In genomic region chr10:131500892-131501291, GRCh38 we compare ENCODE assay signal across 33 cellular contexts.
DNase-seq lines count a peak whose midpoint lies in the region; ATAC-seq and TF ChIP-seq lines count a peak whose summit lies in the region.
"Had no signal": no experiment of that assay in that cellular context is flagged by ENCODE, and none has a peak within 500 bp of the region (broad histone marks: within the 10 kb centered on the region; RNA-seq: fewer than 3 reads in every experiment).

No MANE protein-coding gene starts in this region.

- H3K27me3 Mint-ChIP-seq in H9 (ENCODE audit: low read depth): peaks cover 4% of the 10 kb centered on the region
- no peaks in the 10 kb centered on the region for H3K27me3 Mint-ChIP-seq in chondrocyte (ENCODE audit: low read depth)
- H3K27me3 Mint-ChIP-seq: B cell; CD4-positive, alpha-beta memory T cell; CD4-positive, alpha-beta T cell; CD4-positive, CD25-positive, alpha-beta regulatory T cell had no signal

- no peak overlapping the region for H3K56ac ChIP-seq in H9 (ENCODE audit: insufficient read length, low read depth, low read length)

- no peak overlapping the region for H2BK12ac ChIP-seq in H9 (ENCODE audit: insufficient read length, low read depth, low read length)

- H2AK5ac ChIP-seq in H9 (ENCODE audit: insufficient read length, low read length): no peak overlapping the region

- H3K27ac Mint-ChIP-seq in H9: no peak overlapping the region
- H3K27ac Mint-ChIP-seq in chondrocyte (ENCODE audit: unreplicated experiment): no peak overlapping the region
- H3K27ac Mint-ChIP-seq: B cell; CD4-positive, alpha-beta memory T cell; CD4-positive, alpha-beta T cell; CD4-positive, CD25-positive, alpha-beta regulatory T cell; CD8-positive, alpha-beta T cell had no signal

- no peak overlapping the region for H4K5ac ChIP-seq in H9 (ENCODE audit: insufficient read length, low read depth, low read length)

- no peak overlapping the region for H2BK120ac ChIP-seq in H9 (ENCODE audit: low read depth, low read length, poor library complexity, severe bottlenecking)

- H3K4ac ChIP-seq in H9 (ENCODE audit: low read depth, low read length): no peak overlapping the region

- no peak overlapping the region for H2AFZ ChIP-seq in H9 (ENCODE audit: low read length)

- H3K27me3 ChIP-seq in H9 (ENCODE audit: insufficient read depth, low read length) (no peaks in the 10 kb centered on the region), esophagus muscularis mucosa (peaks cover 0 to 6% (median 0%) of the 10 kb centered on the region in 4 donors)
- H3K27me3 ChIP-seq: BE2C; BLaER1; BLaER1 treated with 17β-estradiol and CSF1 and Interleukin-3, amounts not matched to agents 10 nM and 100 nM had no signal

- no peak overlapping the region for H2BK15ac ChIP-seq in H9 (ENCODE audit: low read depth, low read length)

- H3K23me2 ChIP-seq in H9 (ENCODE audit: insufficient read length, low read depth, low read length, poor library complexity, severe bottlenecking): no peaks in the 10 kb centered on the region

- H3K79me1 ChIP-seq in H9 (ENCODE audit: insufficient read depth, low read depth, low read length, poor library complexity, severe bottlenecking): no peaks in the 10 kb centered on the region

- H3K36me3 Mint-ChIP-seq in H9 (ENCODE audit: insufficient read depth in 1 of 3, low read depth in 3 of 3) (peaks cover 0 to 11% (median 4%) of the 10 kb centered on the region in 3 experiments; a peak in 4 of 7 replicates), chondrocyte (ENCODE audit: low read depth) (no peaks in the 10 kb centered on the region)
- H3K36me3 Mint-ChIP-seq: CD14-positive monocyte; CD4-positive, CD25-positive, alpha-beta regulatory T cell; CD8-positive, alpha-beta memory T cell; CD8-positive, alpha-beta T cell had no signal

- ATAC-seq in GM21526 (IDR thresholded peaks at IDR 0.05; ENCODE audit: low FRiP score, unreplicated experiment): no peak
- ATAC-seq: A549; CD8-positive, alpha-beta T cell had no signal

- H3K9me3 ChIP-seq in H9 (ENCODE audit: control insufficient read depth, low read depth, low read length) (no peaks in the 10 kb centered on the region), esophagus muscularis mucosa (peaks cover 0 to 32% (median 30%) of the 10 kb centered on the region in 4 donors)
- H3K9me3 ChIP-seq: BE2C had no signal

- no peak for TF ChIP-seq POLR2A in esophagus muscularis mucosa (IDR thresholded peaks at IDR 0.05; ENCODE audit: low read depth)

- H3K23ac ChIP-seq in H9 (ENCODE audit: insufficient read length, low read depth, low read length): no peak overlapping the region

- H3K79me2 ChIP-seq in H9 (ENCODE audit: insufficient read depth, low read length): no peaks in the 10 kb centered on the region

- no peak for TF ChIP-seq EP300 in esophagus muscularis mucosa (IDR thresholded peaks at IDR 0.05)

- WGBS in H9 (ENCODE audit: extremely low coverage, insufficient read length, low lambda C conversion rate): no CpG with 5 or more reads among the region's 5 CpGs
- 84% methylated on average over 5 of the region's 5 CpGs for WGBS in esophagus muscularis mucosa

- H3K4me1 ChIP-seq in H9 (ENCODE audit: insufficient read depth, low read length) (no peaks in the 10 kb centered on the region), esophagus muscularis mucosa (no peaks in the 10 kb centered on the region)
- H3K4me1 ChIP-seq: A549; BE2C; BLaER1; BLaER1 treated with 17β-estradiol and CSF1 and Interleukin-3, amounts not matched to agents 10 nM and 100 nM; Caco-2 had no signal

- H3K27ac ChIP-seq in H9 (ENCODE audit: insufficient read length, low read depth, low read length): no peak overlapping the region
- no peak overlapping the region for H3K27ac ChIP-seq in esophagus muscularis mucosa (replicated peaks in 1 of 4)
- H3K27ac ChIP-seq: 22Rv1; A549; BLaER1; BLaER1 treated with 17β-estradiol and CSF1 and Interleukin-3, amounts not matched to agents 10 nM and 100 nM; C4-2B had no signal

- H3K18ac ChIP-seq in H9 (ENCODE audit: insufficient read length, low read depth, low read length): no peak overlapping the region

- no peak overlapping the region for H2BK5ac ChIP-seq in H9 (ENCODE audit: insufficient read length, low read length)

- H3K4me1 Mint-ChIP-seq in H9: no peaks in the 10 kb centered on the region
- H3K4me1 Mint-ChIP-seq in chondrocyte (ENCODE audit: low read depth): no peaks in the 10 kb centered on the region
- H3K4me1 Mint-ChIP-seq: B cell; CD14-positive monocyte; CD4-positive, alpha-beta memory T cell; CD4-positive, CD25-positive, alpha-beta regulatory T cell; CD8-positive, alpha-beta memory T cell had no signal

- no peak overlapping the region for H3K4me3 Mint-ChIP-seq in H9
- no peak overlapping the region for H3K4me3 Mint-ChIP-seq in chondrocyte (ENCODE audit: unreplicated experiment)
- H3K4me3 Mint-ChIP-seq: B cell; CD14-positive monocyte; CD4-positive, alpha-beta memory T cell; CD4-positive, alpha-beta T cell; CD4-positive, CD25-positive, alpha-beta regulatory T cell; CD8-positive, alpha-beta memory T cell; CD8-positive, alpha-beta T cell had no signal

- no peak overlapping the region for H3K14ac ChIP-seq in H9 (ENCODE audit: insufficient read depth, low read length)

- H3T11ph ChIP-seq in H9 (ENCODE audit: low read length): no peak overlapping the region

- H3K9me3 Mint-ChIP-seq in H9 (peaks cover 14 to 22% of the 10 kb centered on the region in 2 experiments), chondrocyte (ENCODE audit: low read depth) (peaks cover 57% of the 10 kb centered on the region)

- H4K8ac ChIP-seq in H9 (replicated peaks; ENCODE audit: insufficient read length, low read depth, low read length): no peak overlapping the region

- no peak overlapping the region for H4K91ac ChIP-seq in H9 (ENCODE audit: insufficient read length, low read depth, low read length)

- intact Hi-C loops in esophagus muscularis mucosa (cut with DNase I): no loop called here

- peak overlapping the region; percentile 26 for H2BK20ac ChIP-seq in H9 (ENCODE audit: low read depth, low read length, poor library complexity, severe bottlenecking)

- no peak overlapping the region for H3K9ac ChIP-seq in H9 (ENCODE audit: extremely low read depth, insufficient read length, low read length)
- H3K9ac ChIP-seq: BLaER1; BLaER1 treated with 17β-estradiol and CSF1 and Interleukin-3, amounts not matched to agents 10 nM and 100 nM had no signal

- DNase-seq in H9 (no peak), chondrocyte (ENCODE audit: low spot score) (peak; percentile 32), esophagus muscularis mucosa (ENCODE audit: extremely low spot score) (peak; percentile 75), HuH-7 (ENCODE audit: low spot score) (no peak), NCI-H2171 treated with DMSO at 0.1 percent for 48 hours (lab: John Stamatoyannopoulos, UW) (no peak)
- DNase-seq: 8988T; ACHN; AML-193; BE2C; C1 segment of cervical spinal cord; Caco-2; Calu3; CD4-positive, alpha-beta memory T cell; CD4-positive, alpha-beta T cell; CD4-positive, CD25-positive, alpha-beta regulatory T cell; CD8-positive, alpha-beta memory T cell; CD8-positive, alpha-beta T cell; COR-L47; DMS 273 treated with DMSO at 0.1 percent for 48 hours; DMS153; DMS53; DMS79; DMS79 treated with DMSO at 0.1 percent for 48 hours; DND-41; EL had no signal

- TF ChIP-seq CTCF in H9 (conservative IDR thresholded peaks at IDR 0.05): no peak
- TF ChIP-seq CTCF in chondrocyte (IDR thresholded peaks at IDR 0.05): no peak
- TF ChIP-seq CTCF in esophagus muscularis mucosa (IDR thresholded peaks at IDR 0.05): no peak

- no peaks in the 10 kb centered on the region for H3K36me3 ChIP-seq in esophagus muscularis mucosa
- H3K36me3 ChIP-seq: BE2C; BLaER1; BLaER1 treated with 17β-estradiol and CSF1 and Interleukin-3, amounts not matched to agents 10 nM and 100 nM had no signal

- no peak overlapping the region for H3K4me3 ChIP-seq in esophagus muscularis mucosa
- H3K4me3 ChIP-seq: A549; BLaER1; BLaER1 treated with 17β-estradiol and CSF1 and Interleukin-3, amounts not matched to agents 10 nM and 100 nM had no signal

- H3K4me2 ChIP-seq in H9 (ENCODE audit: insufficient read depth, insufficient read length, low read length): no peak overlapping the region
- H3K4me2 ChIP-seq: A549; BLaER1; BLaER1 treated with 17β-estradiol and CSF1 and Interleukin-3, amounts not matched to agents 10 nM and 100 nM had no signal

- H4K20me1 ChIP-seq in H9 (ENCODE audit: control insufficient read depth, insufficient read depth, insufficient read length): no peaks in the 10 kb centered on the region
- H4K20me1 ChIP-seq: BLaER1; BLaER1 treated with 17β-estradiol and CSF1 and Interleukin-3, amounts not matched to agents 10 nM and 100 nM had no signal

Comparison
In these comparisons a context has a peak if more than half of its experiments do, and no peak if none do; other contexts are left out.
1. DNase-seq: peak in chondrocyte (single experiment) and esophagus muscularis mucosa (single experiment); none in H9 (single experiment), HuH-7 (single experiment) and NCI-H2171 treated with DMSO at 0.1 percent for 48 hours (single experiment).